In genomic region chr6:16318953-16319720, GRCh38 we compare ENCODE assay signal across 10 cellular contexts.
DNase-seq lines count a peak whose midpoint lies in the region; ATAC-seq and TF ChIP-seq lines count a peak whose summit lies in the region.
"Had no signal": no experiment of that assay in that cellular context is flagged by ENCODE, and none has a peak within 500 bp of the region (broad histone marks: within the 10 kb centered on the region; RNA-seq: fewer than 3 reads in every experiment).

No MANE protein-coding gene starts in this region.

- H2BK15ac ChIP-seq in mesenchymal stem cell (ENCODE audit: low read depth, poor library complexity, severe bottlenecking): peak overlapping the region; percentile 82

- no peaks in the 10 kb centered on the region for H3K27me3 Mint-ChIP-seq in MCF 10A (ENCODE audit: insufficient read depth, unreplicated experiment)
- H3K27me3 Mint-ChIP-seq in activated naive CD8-positive, alpha-beta T cell treated with anti-CD3 and anti-CD28 coated beads, Interleukin-2, amount 10 ng/mL, durations not matched to agents 7 days and 5 days: no peaks in the 10 kb centered on the region
- H3K27me3 Mint-ChIP-seq: dendritic cell treated with granulocyte-macrophage colony-stimulating factor and Interleukin-4, amounts not matched to agents 40 ng/mL and 50 ng/mL, for 4 days had no signal

- H3K9ac ChIP-seq in mesenchymal stem cell (ENCODE audit: low read length): peak overlapping the region; percentile 80

- peak overlapping the region; percentile 17 for H2AK5ac ChIP-seq in mesenchymal stem cell (ENCODE audit: low read length, severe bottlenecking)

- no peaks in the 10 kb centered on the region for H3K27me3 ChIP-seq in breast epithelium
- no peaks in the 10 kb centered on the region for H3K27me3 ChIP-seq in mesenchymal stem cell (ENCODE audit: control insufficient read depth in 1 of 2, insufficient read depth in 1 of 2, low read length in 2 of 2)
- H3K27me3 ChIP-seq in transverse colon: no peaks in the 10 kb centered on the region
- H3K27me3 ChIP-seq: BE2C had no signal

- TF ChIP-seq CTCF in MCF 10A (IDR thresholded peaks at IDR 0.05; ENCODE audit: unreplicated experiment) (no peak), breast epithelium (IDR thresholded peaks at IDR 0.05) (no peak), transverse colon (IDR thresholded peaks at IDR 0.05) (no peak)

- no peak overlapping the region for H3K4me3 Mint-ChIP-seq in MCF 10A (ENCODE audit: unreplicated experiment)
- peak overlapping the region; percentile 77 for H3K4me3 Mint-ChIP-seq in activated naive CD8-positive, alpha-beta T cell treated with anti-CD3 and anti-CD28 coated beads, Interleukin-2, amount 10 ng/mL, durations not matched to agents 7 days and 5 days

- H3K9me3 Mint-ChIP-seq in MCF 10A (ENCODE audit: unreplicated experiment): no peaks in the 10 kb centered on the region
- H3K9me3 Mint-ChIP-seq in activated naive CD8-positive, alpha-beta T cell treated with anti-CD3 and anti-CD28 coated beads, Interleukin-2, amount 10 ng/mL, durations not matched to agents 7 days and 5 days: no peaks in the 10 kb centered on the region
- H3K9me3 Mint-ChIP-seq: dendritic cell treated with granulocyte-macrophage colony-stimulating factor and Interleukin-4, amounts not matched to agents 40 ng/mL and 50 ng/mL, for 4 days had no signal

- H4K8ac ChIP-seq in mesenchymal stem cell (ENCODE audit: low read length): peak overlapping the region; percentile 33

- H3K4me2 ChIP-seq in mesenchymal stem cell (ENCODE audit: low read length, poor library complexity, severe bottlenecking): no peak overlapping the region

- peaks cover 23% of the 10 kb centered on the region for H3K4me1 Mint-ChIP-seq in MCF 10A (ENCODE audit: insufficient read depth, unreplicated experiment)
- H3K4me1 Mint-ChIP-seq in activated naive CD8-positive, alpha-beta T cell treated with anti-CD3 and anti-CD28 coated beads, Interleukin-2, amount 10 ng/mL, durations not matched to agents 7 days and 5 days: peaks cover 48% of the 10 kb centered on the region

- peak overlapping the region; percentile 10 for H3K27ac Mint-ChIP-seq in MCF 10A (ENCODE audit: low read depth, unreplicated experiment)
- H3K27ac Mint-ChIP-seq in activated naive CD8-positive, alpha-beta T cell treated with anti-CD3 and anti-CD28 coated beads, Interleukin-2, amount 10 ng/mL, durations not matched to agents 7 days and 5 days: peak overlapping the region; percentile 96

- H3K79me1 ChIP-seq in mesenchymal stem cell (replicated peaks; ENCODE audit: low read length, poor library complexity, severe bottlenecking): peaks cover 6% of the 10 kb centered on the region

- POLR2A ChIA-PET in MCF 10A (lab: Yijun Ruan, JAX): interaction anchor here (0.8 to 1.7 kb wide), 2 partner anchors 41 to 1282 kb away, joined by 4 to 5 read pairs; no protein-coding TSS in a partner anchor
- POLR2A ChIA-PET in activated naive CD8-positive, alpha-beta T cell treated with anti-CD3 and anti-CD28 coated beads, Interleukin-2, amount 10 ng/mL, durations not matched to agents 7 days and 5 days (lab: Charles Lee): interaction anchor here (0.8 to 1.9 kb wide), 6 partner anchors 28 to 444 kb away, joined by 3 to 9 read pairs (median 4); partner anchors contain the start of genes ATXN1 and GMPR

- 94% methylated on average over 7 of the region's 8 CpGs for WGBS in mesenchymal stem cell
- 92 to 95% methylated on average over 5 to 8 of the region's 8 CpGs for WGBS in transverse colon (ENCODE audit: low coverage in 1 of 2), 2 donors

- peak overlapping the region; percentile 80 for H4K91ac ChIP-seq in mesenchymal stem cell (ENCODE audit: low read length)

- H3K4me3 ChIP-seq in breast epithelium (no peak overlapping the region), mesenchymal stem cell (ENCODE audit: insufficient read depth in 1 of 2, low read depth in 1 of 2, low read length in 2 of 2) (no peak overlapping the region), transverse colon (no peak overlapping the region)

- ATAC-seq in activated naive CD8-positive, alpha-beta T cell treated with anti-CD3 and anti-CD28 coated beads, Interleukin-2, amount 10 ng/mL, durations not matched to agents 7 days and 5 days (ENCODE audit: low read depth): no peak
- no peak for ATAC-seq in GM18909 (IDR thresholded peaks at IDR 0.05; ENCODE audit: poor library complexity, unreplicated experiment)

- DNase-seq in MCF 10A (ENCODE audit: unreplicated experiment): no peak
- DNase-seq in breast epithelium (ENCODE audit: low spot score in 2 of 2): no peak
- no peak for DNase-seq in activated naive CD8-positive, alpha-beta T cell treated with anti-CD3 and anti-CD28 coated beads, Interleukin-2, amount 10 ng/mL, durations not matched to agents 7 days and 5 days
- DNase-seq in mesenchymal stem cell: no peak
- no peak for DNase-seq in transverse colon
- DNase-seq in amygdala (lab: John Stamatoyannopoulos, UW): no peak
- DNase-seq in DMS153 (lab: John Stamatoyannopoulos, UW): no peak

- H2AFZ ChIP-seq in mesenchymal stem cell (ENCODE audit: low read depth, low read length): no peak overlapping the region

- H2BK5ac ChIP-seq in mesenchymal stem cell (ENCODE audit: low read depth, low read length, poor library complexity, severe bottlenecking): no peak overlapping the region

- peak overlapping the region in 1 of 2 experiments; percentile 96 for H3K23ac ChIP-seq in mesenchymal stem cell (ENCODE audit: low read length in 2 of 2)

- H3K9me3 ChIP-seq in breast epithelium (no peaks in the 10 kb centered on the region), mesenchymal stem cell (ENCODE audit: control insufficient read depth, low read length) (no peaks in the 10 kb centered on the region), transverse colon (no peaks in the 10 kb centered on the region)
- H3K9me3 ChIP-seq: BE2C had no signal

- H3K36me3 ChIP-seq in breast epithelium (no peaks in the 10 kb centered on the region), mesenchymal stem cell (ENCODE audit: control insufficient read depth in 1 of 2, insufficient read depth in 2 of 2, low read depth in 1 of 2, low read length in 2 of 2) (no peaks in the 10 kb centered on the region), transverse colon (no peaks in the 10 kb centered on the region)
- H3K36me3 ChIP-seq: BE2C had no signal

- H2BK12ac ChIP-seq in mesenchymal stem cell (ENCODE audit: low read length in 2 of 2): peak overlapping the region; percentile 49 to 85

- peak overlapping the region; percentile 81 for H2BK120ac ChIP-seq in mesenchymal stem cell (ENCODE audit: low read depth, low read length)

- TF ChIP-seq POLR2A in breast epithelium (IDR thresholded peaks at IDR 0.05) (no peak), transverse colon (IDR thresholded peaks at IDR 0.05) (no peak)

- in situ Hi-C loops in transverse colon (cut with MboI; ENCODE audit: low pct_ligation_motif_present in 1 of 4, low pct_unique_long_range_greater_than_20kb in 1 of 4, low sequenced_read_pairs in 3 of 4): no loop called here

- BruUV-seq in MCF 10A (replicated peaks; lab: Mats Ljungman, UMichigan): no TSS peak

- H3K4me1 ChIP-seq in breast epithelium (peaks cover 4 to 12% of the 10 kb centered on the region in 2 donors), mesenchymal stem cell (ENCODE audit: control insufficient read depth, insufficient read depth, low read depth, low read length) (peaks cover 30% of the 10 kb centered on the region), transverse colon (peaks cover 21 to 49% (median 28%) of the 10 kb centered on the region in 4 donors)
- H3K4me1 ChIP-seq: BE2C had no signal

- peak overlapping the region; percentile 6 to 81 for H3K18ac ChIP-seq in mesenchymal stem cell (ENCODE audit: low read depth in 1 of 2, low read length in 2 of 2)

- intact Hi-C loops in MCF 10A (cut with micrococcal nuclease): loop anchor here (5.0 kb wide), 1 partner anchor 77 kb away; no protein-coding TSS in a partner anchor
- intact Hi-C loops in breast epithelium (cut with DNase I; ENCODE audit: low total_unique reads): no loop called here
- intact Hi-C loops in transverse colon (cut with DNase I; ENCODE audit: low total_unique reads): no loop called here

- peak overlapping the region in 1 of 2 experiments; percentile 95 for H3K14ac ChIP-seq in mesenchymal stem cell (ENCODE audit: low read length in 2 of 2)

- H3K36me3 Mint-ChIP-seq in MCF 10A (ENCODE audit: insufficient read depth, unreplicated experiment): no peaks in the 10 kb centered on the region
- H3K36me3 Mint-ChIP-seq in activated naive CD8-positive, alpha-beta T cell treated with anti-CD3 and anti-CD28 coated beads, Interleukin-2, amount 10 ng/mL, durations not matched to agents 7 days and 5 days: no peaks in the 10 kb centered on the region

- peak overlapping the region in 1 of 2 donors; percentile 64 for H3K27ac ChIP-seq in breast epithelium
- H3K27ac ChIP-seq in mesenchymal stem cell (ENCODE audit: low read length, poor library complexity, severe bottlenecking): peak overlapping the region; percentile 84
- peak overlapping the region; percentile 75 to 84 (median 77) for H3K27ac ChIP-seq in transverse colon

- TF ChIP-seq EP300 in transverse colon (IDR thresholded peaks at IDR 0.05; ENCODE audit: low read depth): no peak

- peak overlapping the region; percentile 36 to 88 for H3K4ac ChIP-seq in mesenchymal stem cell (ENCODE audit: low read depth in 1 of 2, low read length in 2 of 2)

- CTCF ChIA-PET in MCF 10A (lab: Yijun Ruan, JAX): interaction anchor here (0.6 to 3.3 kb wide), 6 partner anchors 14 to 497 kb away, joined by 3 to 17 read pairs (median 3); no protein-coding TSS in a partner anchor
